In the genomic region with DNA sequence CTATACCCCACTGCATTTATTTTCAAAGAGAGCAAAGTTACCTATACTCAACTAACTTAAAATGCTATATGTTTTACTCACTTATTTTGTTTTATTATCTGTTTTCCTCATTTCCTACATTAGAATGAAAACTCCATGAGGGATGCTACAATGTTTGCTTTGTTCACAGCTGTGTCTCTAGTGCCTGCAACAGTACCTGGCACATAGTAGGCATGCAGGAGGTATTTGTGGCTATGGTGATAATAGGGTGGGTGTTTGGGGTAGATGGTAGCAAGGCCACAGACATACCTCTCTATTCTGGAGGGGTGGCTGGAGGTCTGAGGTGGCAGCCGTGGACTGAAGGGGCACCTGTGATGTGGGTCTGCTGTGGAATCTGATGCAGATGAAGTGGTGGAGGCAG, we compare ENCODE assay signal across 26 cellular contexts. TPM values are rescaled to one million over a fixed set of nuclear protein-coding genes. Genes with fewer than 3 reads are reported as not detected.
"Had no signal": no experiment of that assay in that cellular context is flagged by ENCODE, and none has a peak within 500 bp of the region (broad histone marks: within the 10 kb centered on the region; RNA-seq: fewer than 3 reads in every experiment).

No MANE protein-coding gene starts in this region.

- ATAC-seq: effector memory CD8-positive, alpha-beta T cell; esophagus mucosa; gastrocnemius medialis; left ventricle myocardium superior; lower lobe of right lung; naive thymus-derived CD4-positive, alpha-beta T cell; psoas muscle; right cardiac atrium; stimulated activated effector memory CD8-positive, alpha-beta T cell treated with anti-CD3 and anti-CD28 coated beads, Interleukin-12 subunit alpha, Interleukin-12 subunit beta, amount 100 ng/mL, for 72 hours had no signal

- H3K4me3 Mint-ChIP-seq: effector memory CD8-positive, alpha-beta T cell; naive thymus-derived CD4-positive, alpha-beta T cell; stimulated activated effector memory CD8-positive, alpha-beta T cell treated with anti-CD3 and anti-CD28 coated beads, Interleukin-12 subunit alpha, Interleukin-12 subunit beta, amount 100 ng/mL, for 72 hours; stimulated activated naive CD8-positive, alpha-beta T cell treated with anti-CD3 and anti-CD28 coated beads, Interleukin-15, Interleukin-2, amounts not matched to agents 100 ng/mL and 50 ng/mL, for 24 hours had no signal

- H3K9me3 ChIP-seq: gastrocnemius medialis, ovary, psoas muscle, suprapubic skin, transverse colon, vagina had no signal

- H3K36me3 ChIP-seq: gastrocnemius medialis, lower lobe of right lung, ovary, sigmoid colon, suprapubic skin, transverse colon, vagina had no signal

- H3K27ac Mint-ChIP-seq: stimulated activated naive CD8-positive, alpha-beta T cell treated with anti-CD3 and anti-CD28 coated beads, Interleukin-15, Interleukin-2, amounts not matched to agents 100 ng/mL and 50 ng/mL, for 24 hours had no signal

- H3K4me1 ChIP-seq: gastrocnemius medialis, psoas muscle, sigmoid colon, suprapubic skin, vagina had no signal

- H3K27me3 Mint-ChIP-seq: naive thymus-derived CD4-positive, alpha-beta T cell; stimulated activated naive CD8-positive, alpha-beta T cell treated with anti-CD3 and anti-CD28 coated beads, Interleukin-15, Interleukin-2, amounts not matched to agents 100 ng/mL and 50 ng/mL, for 24 hours had no signal

- DNase-seq: cerebellar nuclear complex; cortex of kidney; effector memory CD8-positive, alpha-beta T cell; foreskin fibroblast; gastrocnemius medialis; head of caudate nucleus; left ventricle myocardium superior; lower lobe of right lung; midbrain; naive thymus-derived CD4-positive, alpha-beta T cell; nucleus accumbens; ovary; posterior cingulate gyrus; psoas muscle; right cardiac atrium; sigmoid colon; stimulated activated CD4-positive, alpha-beta T cell treated with anti-CD3 and anti-CD28 coated beads, Interleukin-2, amount 100 ng/mL, for 24 hours; stimulated activated CD4-positive, alpha-beta T cell treated with anti-CD3 and anti-CD28 coated beads, Interleukin-4, amount 100 ng/mL, for 24 hours; transverse colon had no signal

- FAIRE-seq: keratinocyte had no signal

- H3K27me3 ChIP-seq: ovary, sigmoid colon, suprapubic skin, transverse colon, vagina had no signal

- H3K36me3 Mint-ChIP-seq: stimulated activated effector memory CD8-positive, alpha-beta T cell treated with anti-CD3 and anti-CD28 coated beads, Interleukin-12 subunit alpha, Interleukin-12 subunit beta, amount 100 ng/mL, for 72 hours had no signal

- H3K27ac ChIP-seq: epithelial cell of prostate, gastrocnemius medialis, lower lobe of right lung, ovary, psoas muscle, sigmoid colon, suprapubic skin, transverse colon, vagina had no signal

- H3K4me3 ChIP-seq: gastrocnemius medialis, lower lobe of right lung, ovary, psoas muscle, sigmoid colon, suprapubic skin, transverse colon, vagina had no signal

RNA-seq across cellular contexts. Expression of a gene that starts 24.7 kb away (rescaled TPM):
- polyA plus RNA-seq: naive thymus-derived CD4-positive, alpha-beta T cell had no signal
